ENCODE assay signal across 24 cellular contexts in the genomic region with DNA sequence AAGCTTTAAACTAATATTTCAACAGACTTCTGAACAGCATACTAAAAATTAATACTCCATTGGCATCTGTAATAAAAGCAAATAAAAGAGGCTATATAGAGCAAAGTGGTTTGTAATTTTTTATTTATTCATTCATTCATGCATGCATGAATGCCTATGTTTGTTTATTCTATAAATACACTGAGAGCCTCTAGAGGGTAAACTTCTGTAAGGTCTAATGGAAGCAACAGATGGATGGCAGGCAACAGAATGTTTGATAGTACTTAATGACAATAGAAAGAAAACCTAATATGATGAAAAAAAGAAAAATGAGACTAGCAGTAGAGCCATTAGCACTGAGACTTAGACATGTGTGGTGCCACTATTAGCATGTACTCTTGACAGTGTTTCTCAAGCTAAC.
DNase-seq lines count a peak whose midpoint lies in the region; TF ChIP-seq lines count a peak whose summit lies in the region.
"Had no signal": no experiment of that assay in that cellular context is flagged by ENCODE, and none has a peak within 500 bp of the region (broad histone marks: within the 10 kb centered on the region; RNA-seq: fewer than 3 reads in every experiment).

No MANE protein-coding gene starts in this region.

- no peak overlapping the region for H3K27ac ChIP-seq in C4-2B
- H3K27ac ChIP-seq: adrenal gland, dorsolateral prefrontal cortex, upper lobe of left lung had no signal

- TF ChIP-seq CTCF in C4-2B (conservative IDR thresholded peaks at IDR 0.05) (peak; percentile 13; the same call in 1 of the 2 replicates), LNCAP (IDR thresholded peaks at IDR 0.05) (peak; percentile 8; the same call in 1 of the 2 replicates)

- peak; percentile 7 for DNase-seq in NCI-H2081 treated with DMSO at 0.1 percent for 48 hours (lab: John Stamatoyannopoulos, UW)
- peak; percentile 46 for DNase-seq in SHP77 treated with DMSO at 0.1 percent for 48 hours (lab: John Stamatoyannopoulos, UW)
- DNase-seq in SW480 (ENCODE audit: low spot score): no peak
- no peak for DNase-seq in CD1c-positive myeloid dendritic cell (ENCODE audit: extremely low spot score)
- no peak for DNase-seq in T-helper 1 cell
- DNase-seq: activated CD4-positive, alpha-beta T cell treated with anti-CD3 and anti-CD28 coated beads for 36 hours; activated gamma-delta T cell treated with Interleukin-2 at 50 U/mL for 16 hours; activated T-cell treated with anti-CD3 and anti-CD28 coated beads, Interleukin-2, amount 50 U/mL, for 24 hours; adrenal gland; C1 segment of cervical spinal cord; cerebellar nuclear complex; dorsolateral prefrontal cortex; HFFc6; left ventricle myocardium superior; MM.1S; NCI-H82; OCI-M1; SK-N-SH; stimulated activated CD4-positive, alpha-beta T cell treated with anti-CD3 and anti-CD28 coated beads, Interleukin-4, amount 100 ng/mL, for 24 hours; substantia nigra; T-helper 2 cell; upper lobe of left lung had no signal

Comparison
In these comparisons a context has a peak if more than half of its experiments do, and no peak if none do; other contexts are left out.
1. DNase-seq: peak in NCI-H2081 treated with DMSO at 0.1 percent for 48 hours (single experiment) and SHP77 treated with DMSO at 0.1 percent for 48 hours (single experiment); none in SW480 (single experiment), CD1c-positive myeloid dendritic cell (single experiment) and T-helper 1 cell (0 of 5).